Comparison of ENCODE assay signal across 6 cellular contexts in genomic region chr2:140683658-140684057, GRCh38.
"Had no signal": no experiment of that assay in that cellular context is flagged by ENCODE, and none has a peak within 500 bp of the region (broad histone marks: within the 10 kb centered on the region; RNA-seq: fewer than 3 reads in every experiment).

No MANE protein-coding gene starts in this region.

- ATAC-seq: GM23338, K562 had no signal

- H2AFZ ChIP-seq: GM23338 had no signal

- DNase-seq: H9, HCEC 1CT, IMR-90, KG1 had no signal

- H3K4me2 ChIP-seq: GM23338 had no signal

- H3K4me3 ChIP-seq: GM23338, K562 had no signal
